In genomic region chr6:133854633-133855598, GRCh38 we compare ENCODE assay signal across 10 cellular contexts. TPM values are rescaled to one million over a fixed set of nuclear protein-coding genes. Genes with fewer than 3 reads are reported as not detected.
DNase-seq lines count a peak whose midpoint lies in the region; TF ChIP-seq lines count a peak whose summit lies in the region.
"Had no signal": no experiment of that assay in that cellular context is flagged by ENCODE, and none has a peak within 500 bp of the region (broad histone marks: within the 10 kb centered on the region; RNA-seq: fewer than 3 reads in every experiment).

No MANE protein-coding gene starts in this region.

- peaks cover 2% of the 10 kb centered on the region for H3K36me3 Mint-ChIP-seq in osteocyte (ENCODE audit: unreplicated experiment)
- no peaks in the 10 kb centered on the region for H3K36me3 Mint-ChIP-seq in activated CD4-positive, alpha-beta T cell treated with anti-CD3 and anti-CD28 coated beads, Interleukin-2, amount 10 ng/mL, durations not matched to agents 7 days and 5 days (ENCODE audit: low read depth)

- peak overlapping the region; percentile 63; the same call in 1 of the 2 replicates for H3K9ac ChIP-seq in ES-I3 (ENCODE audit: low read depth, low read length)

- peaks cover 8% of the 10 kb centered on the region for H3K4me1 Mint-ChIP-seq in osteocyte (ENCODE audit: unreplicated experiment)
- peaks cover 2% of the 10 kb centered on the region for H3K4me1 Mint-ChIP-seq in activated CD4-positive, alpha-beta T cell treated with anti-CD3 and anti-CD28 coated beads, Interleukin-2, amount 10 ng/mL, durations not matched to agents 7 days and 5 days

- peaks cover 10% of the 10 kb centered on the region for H3K9me3 Mint-ChIP-seq in osteocyte (ENCODE audit: unreplicated experiment)
- no peaks in the 10 kb centered on the region for H3K9me3 Mint-ChIP-seq in activated CD4-positive, alpha-beta T cell treated with anti-CD3 and anti-CD28 coated beads, Interleukin-2, amount 10 ng/mL, durations not matched to agents 7 days and 5 days

- DNase-seq in NCI-H146 treated with DMSO at 0.1 percent for 48 hours (lab: John Stamatoyannopoulos, UW; ENCODE audit: unreplicated experiment) (peak; percentile 38), fibroblast of villous mesenchyme (ENCODE audit: low read depth) (no peak), osteocyte (ENCODE audit: extremely low spot score, unreplicated experiment) (no peak), occipital lobe (lab: John Stamatoyannopoulos, UW) (no peak), LoVo (ENCODE audit: low spot score) (no peak)
- DNase-seq in activated naive CD4-positive, alpha-beta T cell treated with Interleukin-2 at 50 U/mL for 16 hours: no peak
- DNase-seq in activated CD4-positive, alpha-beta T cell treated with anti-CD3 and anti-CD28 coated beads, Interleukin-2, amount 10 ng/mL, durations not matched to agents 7 days and 5 days: no peak
- DNase-seq: GOT3 had no signal

- H3K9me3 ChIP-seq in ES-I3 (ENCODE audit: control insufficient read depth, insufficient read depth, low read length): no peaks in the 10 kb centered on the region
- H3K9me3 ChIP-seq: SJSA1 had no signal

- POLR2A ChIA-PET in activated CD4-positive, alpha-beta T cell treated with anti-CD3 and anti-CD28 coated beads, Interleukin-2, amount 10 ng/mL, durations not matched to agents 7 days and 5 days (lab: Charles Lee): no interaction called here

- peaks cover 82% of the 10 kb centered on the region for H3K27me3 Mint-ChIP-seq in osteocyte (ENCODE audit: unreplicated experiment)
- peaks cover 59% of the 10 kb centered on the region for H3K27me3 Mint-ChIP-seq in activated CD4-positive, alpha-beta T cell treated with anti-CD3 and anti-CD28 coated beads, Interleukin-2, amount 10 ng/mL, durations not matched to agents 7 days and 5 days

- H3K27ac Mint-ChIP-seq in osteocyte (ENCODE audit: unreplicated experiment): no peak overlapping the region
- no peak overlapping the region for H3K27ac Mint-ChIP-seq in activated CD4-positive, alpha-beta T cell treated with anti-CD3 and anti-CD28 coated beads, Interleukin-2, amount 10 ng/mL, durations not matched to agents 7 days and 5 days

- peak overlapping the region; percentile 1 for H3K4me3 Mint-ChIP-seq in osteocyte (ENCODE audit: unreplicated experiment)
- no peak overlapping the region for H3K4me3 Mint-ChIP-seq in activated CD4-positive, alpha-beta T cell treated with anti-CD3 and anti-CD28 coated beads, Interleukin-2, amount 10 ng/mL, durations not matched to agents 7 days and 5 days

- H3K4me1 ChIP-seq in ES-I3 (ENCODE audit: insufficient read depth, low read length): peaks cover 12% of the 10 kb centered on the region; the same call in 1 of the 2 replicates
- H3K4me1 ChIP-seq: SJSA1 had no signal

- H3K36me3 ChIP-seq in ES-I3 (ENCODE audit: insufficient read depth, low read length): no peaks in the 10 kb centered on the region
- H3K36me3 ChIP-seq: SJSA1 had no signal

- TF ChIP-seq CTCF in fibroblast of villous mesenchyme (IDR thresholded peaks at IDR 0.05; ENCODE audit: insufficient read depth, low read depth, low read length) (peak; percentile 21), osteocyte (IDR thresholded peaks at IDR 0.05) (no peak)

- CTCF ChIA-PET in activated CD4-positive, alpha-beta T cell treated with anti-CD3 and anti-CD28 coated beads, Interleukin-2, amount 10 ng/mL, durations not matched to agents 7 days and 5 days (lab: Charles Lee): no interaction called here

- peak overlapping the region; percentile 29 for H3K4me3 ChIP-seq in fibroblast of villous mesenchyme (ENCODE audit: low read depth, low read length)
- H3K4me3 ChIP-seq: SJSA1 had no signal

RNA-seq across cellular contexts. Expression of gene TCF21, which starts 34.0 kb away (rescaled TPM):
- total RNA-seq in fibroblast of villous mesenchyme (under 0.01 and 1.3 TPM in 2 replicates), osteocyte (not detected in 2 replicates), occipital lobe (not detected)
- not detected for total RNA-seq in activated CD4-positive, alpha-beta T cell treated with anti-CD3 and anti-CD28 coated beads, Interleukin-2, amount 10 ng/mL, durations not matched to agents 7 days and 5 days
